14 cellular contexts compared by ENCODE assay signal in the genomic region with DNA sequence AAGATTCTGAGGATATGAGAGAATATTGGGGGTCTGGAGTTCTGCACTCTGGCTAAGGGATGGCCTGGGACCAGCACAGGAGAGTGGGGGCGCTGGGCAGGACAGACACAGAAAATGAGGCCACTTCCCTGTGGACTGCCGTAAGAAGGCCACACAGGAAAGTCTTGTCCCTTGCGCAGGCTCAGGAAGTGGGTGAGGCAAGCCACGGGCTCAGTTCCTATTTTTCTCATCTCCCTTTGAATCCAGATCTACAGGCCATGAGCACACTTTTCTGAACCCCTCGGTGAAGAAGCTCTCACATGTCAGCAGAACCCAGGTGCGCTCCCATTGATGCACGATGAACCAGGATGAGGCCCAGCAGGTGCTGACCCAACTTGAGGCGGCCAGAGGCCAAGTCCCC.
"Had no signal": no experiment of that assay in that cellular context is flagged by ENCODE, and none has a peak within 500 bp of the region (broad histone marks: within the 10 kb centered on the region; RNA-seq: fewer than 3 reads in every experiment).

No MANE protein-coding gene starts in this region.

- H3K27ac ChIP-seq: brain microvascular endothelial cell, prostate gland had no signal

- H3K36me3 ChIP-seq: brain microvascular endothelial cell, prostate gland had no signal

- H3K4me1 ChIP-seq: prostate gland had no signal

- H3K27me3 ChIP-seq: brain microvascular endothelial cell, dorsolateral prefrontal cortex had no signal

- H3K9me3 ChIP-seq: prostate gland had no signal

- ATAC-seq: esophagus mucosa; natural killer cell treated with Interleukin-12 subunit alpha and Interleukin-12 subunit beta and Interleukin-15 and Interleukin-18, amount 100 ng/mL, for 72 hours; T-helper 17 cell had no signal

- H3K4me3 ChIP-seq: dorsolateral prefrontal cortex, prostate gland had no signal

- DNase-seq: activated CD4-positive, alpha-beta memory T cell treated with anti-CD3 and anti-CD28 coated beads, Interleukin-2, amount 10 ng/mL, durations not matched to agents 7 days and 5 days; activated gamma-delta T cell; activated naive CD8-positive, alpha-beta T cell treated with anti-CD3 and anti-CD28 coated beads for 36 hours; activated T-cell treated with anti-CD3 and anti-CD28 coated beads, Interleukin-2, amount 50 U/mL, for 48 hours; brain microvascular endothelial cell; cerebellar nuclear complex; dorsolateral prefrontal cortex; mammary epithelial cell; occipital lobe; stimulated activated CD4-positive, alpha-beta T cell treated with anti-CD3 and anti-CD28 coated beads, Interleukin-4, amount 100 ng/mL, for 24 hours; T-helper 17 cell had no signal
